Comparison of ENCODE assay signal across 18 cellular contexts in genomic region chrX:97740044-97740443, GRCh38.
DNase-seq lines count a peak whose midpoint lies in the region; ATAC-seq, FAIRE-seq and TF ChIP-seq lines count a peak whose summit lies in the region.
"Had no signal": no experiment of that assay in that cellular context is flagged by ENCODE, and none has a peak within 500 bp of the region (broad histone marks: within the 10 kb centered on the region; RNA-seq: fewer than 3 reads in every experiment).

No MANE protein-coding gene starts in this region.

- H3K79me2 ChIP-seq in GM23248 (ENCODE audit: insufficient read depth) = no peaks in the 10 kb centered on the region
- no peaks in the 10 kb centered on the region for H3K79me2 ChIP-seq in H1 (ENCODE audit: control insufficient read depth in 1 of 2, insufficient read depth in 2 of 2, low read length in 2 of 2)

- DNase-seq in GM23248 = peak; percentile 0
- no peak for DNase-seq in RCC 7860 (ENCODE audit: low spot score)
- DNase-seq in H1 (ENCODE audit: low read depth in 1 of 2, low spot score in 2 of 2) = no peak
- DNase-seq in kidney tubule cell (ENCODE audit: low spot score) = peak; percentile 70
- no peak for DNase-seq in NCI-H146 treated with DMSO at 0.1 percent for 48 hours (lab: John Stamatoyannopoulos, UW; ENCODE audit: unreplicated experiment)
- no peak for DNase-seq in effector memory CD4-positive, alpha-beta T cell
- DNase-seq: HFFc6, NCI-H1105, NCI-H1694, NCI-H2081 treated with DMSO at 0.1 percent for 48 hours, NCI-H510A, NCI-H774, SJCRH30, SW 1271 had no signal

- H4K8ac ChIP-seq in H1 (ENCODE audit: extremely low read depth, insufficient read depth, low read length) = no peak overlapping the region

- H3K79me1 ChIP-seq in H1 (ENCODE audit: low read depth, low read length) = no peaks in the 10 kb centered on the region

- TF ChIP-seq CTCF in H1 (IDR thresholded peaks at IDR 0.05; ENCODE audit: control extremely low read depth in 1 of 3, insufficient read depth in 1 of 3, low read depth in 1 of 3, low read length in 3 of 3) = no peak

- H3K36me3 ChIP-seq in GM23248 (ENCODE audit: low read depth) = no peaks in the 10 kb centered on the region
- no peaks in the 10 kb centered on the region for H3K36me3 ChIP-seq in H1 (ENCODE audit: control insufficient read depth in 2 of 4, insufficient read depth in 4 of 4, low read length in 3 of 4)
- no peaks in the 10 kb centered on the region for H3K36me3 ChIP-seq in effector memory CD4-positive, alpha-beta T cell (ENCODE audit: control insufficient read depth, insufficient read depth, low read length)
- H3K36me3 ChIP-seq: SJCRH30 had no signal

- CTCF ChIA-PET in H1 (lab: Charles Lee; ENCODE audit: partially characterized antibody) = no interaction called here

- H3K4me3 ChIP-seq in GM23248 (no peak overlapping the region), H1 (ENCODE audit: extremely low read depth in 1 of 4, insufficient read depth in 2 of 4, low read depth in 3 of 4, low read length in 4 of 4) (no peak overlapping the region)
- no peak overlapping the region for H3K4me3 ChIP-seq in effector memory CD4-positive, alpha-beta T cell (ENCODE audit: insufficient read depth, low read depth, low read length, poor library complexity, severe bottlenecking)
- H3K4me3 ChIP-seq: SJCRH30 had no signal

- no peak for TF ChIP-seq RAD21 in H1 (IDR thresholded peaks at IDR 0.05 in 1 of 2, conservative IDR thresholded peaks at IDR 0.05 in 1 of 2; ENCODE audit: low read depth in 2 of 2, low read length in 2 of 2)

- no peak overlapping the region for H2BK12ac ChIP-seq in H1 (ENCODE audit: low read depth, low read length)

- no peaks in the 10 kb centered on the region for H3K9me2 ChIP-seq in GM23248 (ENCODE audit: insufficient read depth)

- no peak overlapping the region for H3K27ac ChIP-seq in GM23248
- H3K27ac ChIP-seq in H1 (ENCODE audit: low read depth, low read length) = no peak overlapping the region
- no peak overlapping the region for H3K27ac ChIP-seq in effector memory CD4-positive, alpha-beta T cell (ENCODE audit: insufficient read depth, low read length, poor library complexity, severe bottlenecking)
- H3K27ac ChIP-seq: C4-2B, SJCRH30 had no signal

- peak; percentile 55 for FAIRE-seq in RCC 7860 (lab: Jason Lieb, UNC)
- FAIRE-seq in H1 (lab: Jason Lieb, UNC) = peak; percentile 36
- FAIRE-seq: D721Med had no signal

- H2BK5ac ChIP-seq in H1 (ENCODE audit: low read depth, low read length) = no peak overlapping the region

- H2BK20ac ChIP-seq in H1 (ENCODE audit: low read length) = no peak overlapping the region

- H3F3A ChIP-seq in GM23248 (ENCODE audit: insufficient read depth) = no peaks in the 10 kb centered on the region

- no peak overlapping the region for H4K91ac ChIP-seq in H1 (replicated peaks; ENCODE audit: insufficient read length, low read length)

- no peak for ATAC-seq in HG02973 (IDR thresholded peaks at IDR 0.05; ENCODE audit: unreplicated experiment)
- ATAC-seq in HG03097 (IDR thresholded peaks at IDR 0.05; ENCODE audit: low FRiP score, unreplicated experiment) = no peak

- no peak overlapping the region for H3K56ac ChIP-seq in H1 (replicated peaks; ENCODE audit: insufficient read length, low read depth, low read length)

- no peak overlapping the region for H2BK15ac ChIP-seq in H1 (ENCODE audit: low read length)

- no peaks in the 10 kb centered on the region for H3K23me2 ChIP-seq in H1 (ENCODE audit: low read depth, low read length)

- H3K18ac ChIP-seq in H1 (ENCODE audit: extremely low read depth, low read length) = no peak overlapping the region

- no peak for TF ChIP-seq POLR2A in H1 (IDR thresholded peaks at IDR 0.05; ENCODE audit: control extremely low read depth in 1 of 2, low read depth in 2 of 2, low read length in 2 of 2)

- POLR2A ChIA-PET in H1 (lab: Charles Lee; ENCODE audit: partially characterized antibody) = no interaction called here

- no peak overlapping the region for H3K23ac ChIP-seq in H1 (ENCODE audit: insufficient read length)

- H2AK5ac ChIP-seq in H1 (ENCODE audit: low read depth, low read length) = no peak overlapping the region

- H4K20me1 ChIP-seq in GM23248 (ENCODE audit: insufficient read depth) = no peaks in the 10 kb centered on the region
- H4K20me1 ChIP-seq in H1 (replicated peaks in 1 of 2; ENCODE audit: control insufficient read depth in 1 of 2, insufficient read depth in 2 of 2, low read length in 2 of 2) = no peaks in the 10 kb centered on the region

- no peak overlapping the region for H3K4ac ChIP-seq in H1 (replicated peaks; ENCODE audit: insufficient read length, low read depth, low read length)

- no peak overlapping the region for H2BK120ac ChIP-seq in H1 (replicated peaks; ENCODE audit: low read depth, low read length)

- no peak overlapping the region for H3K4me2 ChIP-seq in GM23248 (ENCODE audit: unreplicated experiment)
- H3K4me2 ChIP-seq in H1 (ENCODE audit: insufficient read depth in 1 of 2, low read depth in 2 of 2, low read length in 2 of 2) = no peak overlapping the region

- no peak overlapping the region for H4K5ac ChIP-seq in H1 (ENCODE audit: insufficient read length, low read depth, low read length)

- no peaks in the 10 kb centered on the region for H3K27me3 ChIP-seq in GM23248 (replicated peaks; ENCODE audit: insufficient read depth)
- no peaks in the 10 kb centered on the region for H3K27me3 ChIP-seq in H1 (replicated peaks in 1 of 4; ENCODE audit: control insufficient read depth in 3 of 4, extremely low read depth in 1 of 4, insufficient read depth in 3 of 4, low read length in 3 of 4)
- H3K27me3 ChIP-seq in effector memory CD4-positive, alpha-beta T cell (replicated peaks; ENCODE audit: control insufficient read depth, insufficient read depth, low read length, poor library complexity, severe bottlenecking) = no peaks in the 10 kb centered on the region
- H3K27me3 ChIP-seq: SJCRH30 had no signal

- H3K14ac ChIP-seq in H1 (ENCODE audit: insufficient read length) = no peak overlapping the region

- H2AFZ ChIP-seq in GM23248 (no peak overlapping the region), H1 (ENCODE audit: low read length) (no peak overlapping the region)

- H3K4me1 ChIP-seq in GM23248 (ENCODE audit: insufficient read depth) = no peaks in the 10 kb centered on the region
- no peaks in the 10 kb centered on the region for H3K4me1 ChIP-seq in H1 (replicated peaks in 1 of 4; ENCODE audit: control insufficient read depth in 3 of 4, insufficient read depth in 4 of 4, low read length in 3 of 4)
- no peaks in the 10 kb centered on the region for H3K4me1 ChIP-seq in effector memory CD4-positive, alpha-beta T cell (ENCODE audit: control insufficient read depth, insufficient read depth, low read length, poor library complexity, severe bottlenecking)
- H3K4me1 ChIP-seq: SJCRH30 had no signal

- no peak for TF ChIP-seq EP300 in H1 (IDR thresholded peaks at IDR 0.05; ENCODE audit: borderline replicate concordance in 1 of 2, low read depth in 2 of 2, low read length in 2 of 2)

- in situ Hi-C loops in GM23248 (cut with MboI) = no loop called here

- H3K9ac ChIP-seq in GM23248 (no peak overlapping the region), H1 (replicated peaks in 1 of 4; ENCODE audit: extremely low read depth in 1 of 4, low read depth in 3 of 4, low read length in 3 of 4) (no peak overlapping the region)

- H3K9me3 ChIP-seq in GM23248 (ENCODE audit: low read depth) (no peaks in the 10 kb centered on the region), H1 (ENCODE audit: insufficient read depth in 2 of 2, low read depth in 1 of 2, low read length in 1 of 2) (no peaks in the 10 kb centered on the region)
- no peaks in the 10 kb centered on the region for H3K9me3 ChIP-seq in effector memory CD4-positive, alpha-beta T cell (ENCODE audit: control insufficient read depth, low read length)
- H3K9me3 ChIP-seq: SJCRH30 had no signal

TF ChIP-seq in H1, 55 proteins besides CTCF, POLR2A, EP300 and RAD21:
- TF ChIP-seq SRF (IDR thresholded peaks at IDR 0.05; ENCODE audit: low read depth, low read length) = no peak
- no peak for TF ChIP-seq TBP (IDR thresholded peaks at IDR 0.05; ENCODE audit: low read depth, low read length)
- no peak for TF ChIP-seq JUND (IDR thresholded peaks at IDR 0.05; ENCODE audit: low read length)
- TF ChIP-seq SP4 (IDR thresholded peaks at IDR 0.05; ENCODE audit: low read length) = no peak
- no peak for TF ChIP-seq CHD2 (IDR thresholded peaks at IDR 0.05; ENCODE audit: low read length)
- no peak for TF ChIP-seq CTBP2 (IDR thresholded peaks at IDR 0.05; ENCODE audit: borderline replicate concordance, insufficient read depth, insufficient read length, low read length)

Comparison
In these comparisons a context has a peak if more than half of its experiments do, and no peak if none do; other contexts are left out.
1. DNase-seq: peak in GM23248 (single experiment) and kidney tubule cell (single experiment); none in RCC 7860 (single experiment), H1 (0 of 2), NCI-H146 treated with DMSO at 0.1 percent for 48 hours (single experiment) and effector memory CD4-positive, alpha-beta T cell (0 of 3).